Comparison of ENCODE assay signal across 17 cellular contexts in genomic region chr9:35771079-35771441, GRCh38. TPM values are rescaled to one million over a fixed set of nuclear protein-coding genes. Genes with fewer than 3 reads are reported as not detected.
DNase-seq lines count a peak whose midpoint lies in the region; ATAC-seq, FAIRE-seq and TF ChIP-seq lines count a peak whose summit lies in the region.
"Had no signal": no experiment of that assay in that cellular context is flagged by ENCODE, and none has a peak within 500 bp of the region (broad histone marks: within the 10 kb centered on the region; RNA-seq: fewer than 3 reads in every experiment).

No MANE protein-coding gene starts in this region.

- H3K9me3 Mint-ChIP-seq in stimulated activated naive B cell treated with anti-CD40 and anti-IgM and Interleukin-4, amounts not matched to agents 10 μg/mL and 1 μg/mL and 100 μg/mL, for 72 hours = no peaks in the 10 kb centered on the region
- H3K9me3 Mint-ChIP-seq: activated CD4-positive, alpha-beta T cell treated with anti-CD3 and anti-CD28 coated beads, Interleukin-2, amount 10 ng/mL, durations not matched to agents 7 days and 5 days; activated T-helper 17 cell treated with anti-CD3 and anti-CD28 coated beads, Interleukin-2, amount 50 U/mL, for 72 hours; brain; T-helper 1 cell treated with Interleukin-12 subunit alpha and Interleukin-12 subunit beta and Interleukin-4 antibody, amounts not matched to agents 30 μg/mL and 1 μg/mL, for 36 hours had no signal

- TF ChIP-seq CTCF in A673 (conservative IDR thresholded peaks at IDR 0.05; ENCODE audit: low read depth, low read length) = no peak

- POLR2A ChIA-PET in A673 (lab: Charles Lee; ENCODE audit: low non-redundant PET) = no interaction called here

- CTCF ChIA-PET in A673 (lab: Charles Lee) = interaction anchor here (2.0 kb wide), 1 partner anchor 19 kb away, joined by 8 read pairs; no protein-coding TSS in a partner anchor

- no peak overlapping the region for H3K4me2 ChIP-seq in Karpas-422 (ENCODE audit: low read depth, low read length, poor library complexity, severe bottlenecking)

- peaks cover 60% of the 10 kb centered on the region for H3K4me1 ChIP-seq in Karpas-422 (ENCODE audit: low read length)
- peaks cover 20% of the 10 kb centered on the region for H3K4me1 ChIP-seq in adipocyte (ENCODE audit: control insufficient read depth, insufficient read depth, low read length)
- peaks cover 10% of the 10 kb centered on the region for H3K4me1 ChIP-seq in right cardiac atrium (ENCODE audit: control insufficient read depth, insufficient read depth, low read length)
- H3K4me1 ChIP-seq in small intestine (ENCODE audit: control insufficient read depth in 2 of 2, insufficient read depth in 1 of 2, low read depth in 1 of 2, low read length in 1 of 2) = peaks cover 2 to 8% of the 10 kb centered on the region in 2 donors
- H3K4me1 ChIP-seq in A673 (ENCODE audit: insufficient read depth, low read length, poor library complexity, severe bottlenecking) = peaks cover 10% of the 10 kb centered on the region

- no peak for FAIRE-seq in small intestine (lab: Jason Lieb, UNC)

- H3K9me3 ChIP-seq in Karpas-422 (ENCODE audit: low read length) = no peaks in the 10 kb centered on the region
- H3K9me3 ChIP-seq in adipocyte (ENCODE audit: control insufficient read depth, low read length) = no peaks in the 10 kb centered on the region
- no peaks in the 10 kb centered on the region for H3K9me3 ChIP-seq in right cardiac atrium (ENCODE audit: control insufficient read depth, low read length)
- no peaks in the 10 kb centered on the region for H3K9me3 ChIP-seq in small intestine (ENCODE audit: control insufficient read depth, low read depth)
- H3K9me3 ChIP-seq in A673 (ENCODE audit: low read depth, low read length, poor library complexity, severe bottlenecking) = no peaks in the 10 kb centered on the region

- no peaks in the 10 kb centered on the region for H3K27me3 ChIP-seq in Karpas-422 (ENCODE audit: low read length)
- no peaks in the 10 kb centered on the region for H3K27me3 ChIP-seq in adipocyte (replicated peaks; ENCODE audit: control insufficient read depth, insufficient read depth, low read length)
- H3K27me3 ChIP-seq in right cardiac atrium (ENCODE audit: control insufficient read depth, insufficient read depth) = no peaks in the 10 kb centered on the region
- H3K27me3 ChIP-seq in small intestine (ENCODE audit: control insufficient read depth in 2 of 2, insufficient read depth in 2 of 2, low read length in 2 of 2) = no peaks in the 10 kb centered on the region
- H3K27me3 ChIP-seq in A673 (replicated peaks; ENCODE audit: insufficient read depth, low read depth, low read length, poor library complexity) = no peaks in the 10 kb centered on the region

- BruUV-seq in A673 (replicated peaks; lab: Mats Ljungman, UMichigan) = no TSS peak

- H3K4me3 Mint-ChIP-seq in stimulated activated naive B cell treated with anti-CD40 and anti-IgM and Interleukin-4, amounts not matched to agents 10 μg/mL and 1 μg/mL and 100 μg/mL, for 72 hours = no peak overlapping the region
- H3K4me3 Mint-ChIP-seq: activated CD4-positive, alpha-beta T cell treated with anti-CD3 and anti-CD28 coated beads, Interleukin-2, amount 10 ng/mL, durations not matched to agents 7 days and 5 days; activated T-helper 17 cell treated with anti-CD3 and anti-CD28 coated beads, Interleukin-2, amount 50 U/mL, for 72 hours; brain; T-helper 1 cell treated with Interleukin-12 subunit alpha and Interleukin-12 subunit beta and Interleukin-4 antibody, amounts not matched to agents 30 μg/mL and 1 μg/mL, for 36 hours had no signal

- H2AFZ ChIP-seq in Karpas-422 (ENCODE audit: low read length) = no peak overlapping the region

- no peak overlapping the region for H3K27ac Mint-ChIP-seq in stimulated activated naive B cell treated with anti-CD40 and anti-IgM and Interleukin-4, amounts not matched to agents 10 μg/mL and 1 μg/mL and 100 μg/mL, for 72 hours
- H3K27ac Mint-ChIP-seq: activated CD4-positive, alpha-beta T cell treated with anti-CD3 and anti-CD28 coated beads, Interleukin-2, amount 10 ng/mL, durations not matched to agents 7 days and 5 days; activated T-helper 17 cell treated with anti-CD3 and anti-CD28 coated beads, Interleukin-2, amount 50 U/mL, for 72 hours; brain; T-helper 1 cell treated with Interleukin-12 subunit alpha and Interleukin-12 subunit beta and Interleukin-4 antibody, amounts not matched to agents 30 μg/mL and 1 μg/mL, for 36 hours had no signal

- no peaks in the 10 kb centered on the region for H3K27me3 Mint-ChIP-seq in stimulated activated naive B cell treated with anti-CD40 and anti-IgM and Interleukin-4, amounts not matched to agents 10 μg/mL and 1 μg/mL and 100 μg/mL, for 72 hours
- H3K27me3 Mint-ChIP-seq: activated CD4-positive, alpha-beta T cell treated with anti-CD3 and anti-CD28 coated beads, Interleukin-2, amount 10 ng/mL, durations not matched to agents 7 days and 5 days; activated T-helper 17 cell treated with anti-CD3 and anti-CD28 coated beads, Interleukin-2, amount 50 U/mL, for 72 hours; brain had no signal

- no peaks in the 10 kb centered on the region for H3K9me2 ChIP-seq in Karpas-422 (replicated peaks; ENCODE audit: insufficient read depth, low read length)

- peak; percentile 89 for ATAC-seq in right cardiac atrium
- no peak for ATAC-seq in stimulated activated naive B cell treated with anti-CD40 and anti-IgM and Interleukin-4, amounts not matched to agents 10 μg/mL and 1 μg/mL and 100 μg/mL, for 72 hours (replicated peaks)
- ATAC-seq: activated T-helper 17 cell treated with anti-CD3 and anti-CD28 coated beads, Interleukin-2, amount 50 U/mL, for 72 hours; Panc1 had no signal

- no peaks in the 10 kb centered on the region for H4K20me1 ChIP-seq in Karpas-422 (ENCODE audit: insufficient read depth, low read depth, low read length)

- peaks cover 87% of the 10 kb centered on the region for H3K79me2 ChIP-seq in Karpas-422 (ENCODE audit: low read length)

- H3K36me3 Mint-ChIP-seq in stimulated activated naive B cell treated with anti-CD40 and anti-IgM and Interleukin-4, amounts not matched to agents 10 μg/mL and 1 μg/mL and 100 μg/mL, for 72 hours = peaks cover 0 to 4% of the 10 kb centered on the region in 2 donors
- H3K36me3 Mint-ChIP-seq: brain had no signal

- WGBS in right cardiac atrium = 6% methylated on average over 4 of the region's 4 CpGs
- 13 to 27% (median 20%) methylated on average over 4 of the region's 4 CpGs for WGBS in small intestine, 3 donors

- H3K27ac ChIP-seq in Karpas-422 (ENCODE audit: low read length) (0 out of 2 replicates have a peak overlapping the region, but pooled peaks have one; percentile 9), right cardiac atrium (ENCODE audit: low read length) (peak overlapping the region; percentile 58), small intestine (ENCODE audit: low read depth in 1 of 2, low read length in 1 of 2) (peak overlapping the region; percentile 43 to 62), A673 (ENCODE audit: low read depth, low read length, poor library complexity, severe bottlenecking) (no peak overlapping the region)

- peaks cover 3% of the 10 kb centered on the region; the same call in 1 of the 2 replicates for H3K36me3 ChIP-seq in Karpas-422 (ENCODE audit: insufficient read depth, low read length)
- H3K36me3 ChIP-seq in adipocyte (ENCODE audit: control insufficient read depth, insufficient read depth, low read length, severe bottlenecking) = no peaks in the 10 kb centered on the region
- H3K36me3 ChIP-seq in small intestine (ENCODE audit: control insufficient read depth in 2 of 2, insufficient read depth in 2 of 2, low read length in 2 of 2) = no peaks in the 10 kb centered on the region
- H3K36me3 ChIP-seq in A673 (ENCODE audit: insufficient read depth, low read length, poor library complexity, severe bottlenecking) = no peaks in the 10 kb centered on the region

- H3K4me1 Mint-ChIP-seq in stimulated activated naive B cell treated with anti-CD40 and anti-IgM and Interleukin-4, amounts not matched to agents 10 μg/mL and 1 μg/mL and 100 μg/mL, for 72 hours = peaks cover 9 to 20% of the 10 kb centered on the region in 2 donors
- H3K4me1 Mint-ChIP-seq: activated T-helper 17 cell treated with anti-CD3 and anti-CD28 coated beads, Interleukin-2, amount 50 U/mL, for 72 hours had no signal

- no peak overlapping the region for H3K9ac ChIP-seq in Karpas-422 (ENCODE audit: low read length)
- no peak overlapping the region for H3K9ac ChIP-seq in adipocyte (ENCODE audit: low read length)

- H3K4me3 ChIP-seq in Karpas-422 (ENCODE audit: low read length) (no peak overlapping the region), adipocyte (ENCODE audit: low read length) (peak overlapping the region; percentile 10), right cardiac atrium (ENCODE audit: low read length) (no peak overlapping the region), small intestine (ENCODE audit: low read depth in 1 of 2, low read length in 2 of 2) (no peak overlapping the region), A673 (ENCODE audit: low read depth, low read length, poor library complexity, severe bottlenecking) (no peak overlapping the region)

- DNase-seq in Karpas-422 (no peak), adipocyte (ENCODE audit: low read depth) (no peak), right cardiac atrium (peak in 2 of 3 donors; percentile 51 to 82), small intestine (peak; percentile 30), NCI-H2227 treated with DMSO at 0.1 percent for 48 hours (lab: John Stamatoyannopoulos, UW) (no peak), A673 (ENCODE audit: low spot score) (no peak)
- DNase-seq in stimulated activated naive B cell treated with anti-CD40 and anti-IgM and Interleukin-4, amounts not matched to agents 10 μg/mL and 1 μg/mL and 100 μg/mL, for 72 hours = no peak
- DNase-seq in activated CD4-positive, CD25-positive, alpha-beta regulatory T cell (lab: John Stamatoyannopoulos, UW) = no peak
- DNase-seq: activated CD4-positive, alpha-beta T cell treated with anti-CD3 and anti-CD28 coated beads, Interleukin-2, amount 10 ng/mL, durations not matched to agents 7 days and 5 days; hippocampal formation; occipital lobe had no signal

- intact Hi-C loops in right cardiac atrium (cut with DNase I) (no loop called here), A673 (cut with micrococcal nuclease; ENCODE audit: unreplicated experiment) (no loop called here)

RNA-seq across cellular contexts. Expression of gene MSMP, which starts 17.0 kb away (rescaled TPM):
- total RNA-seq in Karpas-422 (2014; rRNA removed; shearing (Covaris generic); ENCODE audit: low replicate concordance) = 1.1 and 4.2 TPM in 2 replicates
- total RNA-seq in right cardiac atrium (not detected), A673 (2021) (not detected in 2 replicates)
- polyA plus RNA-seq in right cardiac atrium (0.27 TPM), small intestine (under 1 TPM in 1 of 3 donors, not detected in 2; 0.52 TPM)
- total RNA-seq: activated CD4-positive, alpha-beta T cell treated with anti-CD3 and anti-CD28 coated beads, Interleukin-2, amount 10 ng/mL, durations not matched to agents 7 days and 5 days; activated T-helper 17 cell treated with anti-CD3 and anti-CD28 coated beads, Interleukin-2, amount 50 U/mL, for 72 hours; LHCN-M2; occipital lobe had no signal
- polyA plus RNA-seq: BJ had no signal

RNA-seq across cellular contexts. Expression of gene NPR2, which starts 20.3 kb away (rescaled TPM):
- total RNA-seq in Karpas-422 (2014; rRNA removed; shearing (Covaris generic); ENCODE audit: low replicate concordance) = 8.5 and 18.0 TPM in 2 replicates
- total RNA-seq in right cardiac atrium = 10 to 100 TPM; 21.3 to 29.9 (median 26.3) TPM
- 24.7 TPM for polyA plus RNA-seq in right cardiac atrium
- 1 to 10 TPM in 2 of 3 donors, under 1 TPM in 1; 0.89 to 8.2 (median 1.6) TPM for polyA plus RNA-seq in small intestine
- total RNA-seq in A673 (2021) = 4.7 and 9.1 TPM in 2 replicates

RNA-seq across cellular contexts. Expression of gene RGP1, which starts 22.0 kb away (rescaled TPM):
- 13.4 and 13.8 TPM in 2 replicates for total RNA-seq in Karpas-422 (2014; rRNA removed; shearing (Covaris generic); ENCODE audit: low replicate concordance)
- 10 to 100 TPM; 25.7 to 35.0 (median 30.4) TPM for total RNA-seq in right cardiac atrium
- 17.7 TPM for polyA plus RNA-seq in right cardiac atrium
- polyA plus RNA-seq in small intestine = 10 to 100 TPM in 2 of 3 donors, 1 to 10 TPM in 1; 8.1 to 20.9 (median 13.0) TPM
- total RNA-seq in A673 (2021) = 21.9 and 26.3 TPM in 2 replicates

RNA-seq across cellular contexts. Expression of gene GBA2, which starts 22.0 kb away (rescaled TPM):
- 54.9 and 74.2 TPM in 2 replicates for total RNA-seq in Karpas-422 (2014; rRNA removed; shearing (Covaris generic); ENCODE audit: low replicate concordance)
- 100 to 1,000 TPM in 2 of 4 donors, 10 to 100 TPM in 2; 93.7 to 117 (median 102) TPM for total RNA-seq in right cardiac atrium
- polyA plus RNA-seq in right cardiac atrium = 70.3 TPM
- 100 to 1,000 TPM in 2 of 3 donors, 10 to 100 TPM in 1; 63.4 to 176 (median 166) TPM for polyA plus RNA-seq in small intestine
- total RNA-seq in A673 (2021) = 67.6 and 70.5 TPM in 2 replicates

RNA-seq across cellular contexts. Expression of gene CREB3, which starts 38.6 kb away (rescaled TPM):
- 10.8 and 17.1 TPM in 2 replicates for total RNA-seq in Karpas-422 (2014; rRNA removed; shearing (Covaris generic); ENCODE audit: low replicate concordance)
- total RNA-seq in right cardiac atrium (10 to 100 TPM; 24.5 to 35.4 (median 25.7) TPM), A673 (2021) (27.6 and 29.1 TPM in 2 replicates)
- polyA plus RNA-seq in right cardiac atrium (29.6 TPM), small intestine (10 to 100 TPM; 26.8 to 31.2 (median 28.6) TPM)

Comparison
In these comparisons a context has a peak if more than half of its experiments do, and no peak if none do; other contexts are left out.
1. DNase-seq: peak in right cardiac atrium (2 of 3) and small intestine (single experiment); none in Karpas-422 (single experiment), adipocyte (single experiment), stimulated activated naive B cell treated with anti-CD40 and anti-IgM and Interleukin-4, amounts not matched to agents 10 μg/mL and 1 μg/mL and 100 μg/mL, for 72 hours (single experiment), activated CD4-positive, CD25-positive, alpha-beta regulatory T cell (0 of 4), NCI-H2227 treated with DMSO at 0.1 percent for 48 hours (single experiment) and A673 (single experiment).
2. ATAC-seq: peak in right cardiac atrium (2 of 2); none in stimulated activated naive B cell treated with anti-CD40 and anti-IgM and Interleukin-4, amounts not matched to agents 10 μg/mL and 1 μg/mL and 100 μg/mL, for 72 hours (0 of 2).